Comparison of ENCODE assay signal across 9 cellular contexts in genomic region chr17:79612468-79613194, GRCh38. TPM values are rescaled to one million over a fixed set of nuclear protein-coding genes. Genes with fewer than 3 reads are reported as not detected.
DNase-seq lines count a peak whose midpoint lies in the region; ATAC-seq and TF ChIP-seq lines count a peak whose summit lies in the region.
"Had no signal": no experiment of that assay in that cellular context is flagged by ENCODE, and none has a peak within 500 bp of the region (broad histone marks: within the 10 kb centered on the region; RNA-seq: fewer than 3 reads in every experiment).

No MANE protein-coding gene starts in this region.

- H2AFZ ChIP-seq in GM23248 (no peak overlapping the region), hepatocyte (no peak overlapping the region)

- H3F3A ChIP-seq in GM23248 (ENCODE audit: insufficient read depth) = no peaks in the 10 kb centered on the region

- no peak overlapping the region for H3K27ac ChIP-seq in GM23248
- no peak overlapping the region for H3K27ac ChIP-seq in hepatocyte
- H3K27ac ChIP-seq: skin epidermis had no signal

- peak; percentile 55 for TF ChIP-seq CTCF in hepatocyte (IDR thresholded peaks at IDR 0.05; ENCODE audit: poor library complexity)

- H3K9me2 ChIP-seq in GM23248 (ENCODE audit: insufficient read depth) (no peaks in the 10 kb centered on the region), hepatocyte (replicated peaks; ENCODE audit: insufficient read depth) (no peaks in the 10 kb centered on the region)

- H3K27me3 ChIP-seq in GM23248 (replicated peaks; ENCODE audit: insufficient read depth) (peaks cover 65% of the 10 kb centered on the region), hepatocyte (peaks cover 80% of the 10 kb centered on the region)

- no peak overlapping the region for H3K9ac ChIP-seq in GM23248

- H3K4me1 ChIP-seq in GM23248 (ENCODE audit: insufficient read depth) = no peaks in the 10 kb centered on the region
- H3K4me1 ChIP-seq in hepatocyte (ENCODE audit: insufficient read depth) = no peaks in the 10 kb centered on the region

- no peak overlapping the region for H3K4me3 ChIP-seq in GM23248
- no peak overlapping the region for H3K4me3 ChIP-seq in hepatocyte
- H3K4me3 ChIP-seq: skin epidermis had no signal

- no peak for ATAC-seq in GM18519 (IDR thresholded peaks at IDR 0.05; ENCODE audit: low FRiP score, unreplicated experiment)

- H3K4me2 ChIP-seq in GM23248 (ENCODE audit: unreplicated experiment) (no peak overlapping the region), hepatocyte (no peak overlapping the region)

- in situ Hi-C loops in GM23248 (cut with MboI) = no loop called here

- no peaks in the 10 kb centered on the region for H3K9me3 ChIP-seq in GM23248 (ENCODE audit: low read depth)
- H3K9me3 ChIP-seq in hepatocyte (ENCODE audit: low read depth) = no peaks in the 10 kb centered on the region

- H4K20me1 ChIP-seq in GM23248 (ENCODE audit: insufficient read depth) (no peaks in the 10 kb centered on the region), hepatocyte (ENCODE audit: insufficient read depth, poor library complexity, severe bottlenecking) (no peaks in the 10 kb centered on the region)

- WGBS in GM23248 (ENCODE audit: low coverage in 1 of 2, low lambda C conversion rate in 2 of 2, missing lambda C conversion rate in 2 of 2), 2 experiments = 24 to 25% methylated on average over 25 of the region's 25 CpGs
- 49% methylated on average over 25 of the region's 25 CpGs for WGBS in hepatocyte (ENCODE audit: low lambda C conversion rate, missing lambda C conversion rate)

- H3K36me3 ChIP-seq in GM23248 (ENCODE audit: low read depth) = no peaks in the 10 kb centered on the region
- H3K36me3 ChIP-seq in hepatocyte (replicated peaks; ENCODE audit: insufficient read depth, low read depth) = no peaks in the 10 kb centered on the region

- H3K79me2 ChIP-seq in GM23248 (ENCODE audit: insufficient read depth) = no peaks in the 10 kb centered on the region
- no peaks in the 10 kb centered on the region for H3K79me2 ChIP-seq in hepatocyte

- peak; percentile 41 for DNase-seq in CD1c-positive myeloid dendritic cell (ENCODE audit: extremely low spot score)
- peak; percentile 58 for DNase-seq in GM23248
- DNase-seq in NCI-H526 (lab: John Stamatoyannopoulos, UW) = peak; percentile 49 to 91
- DNase-seq in activated T-cell treated with anti-CD3 and anti-CD28 coated beads, Interleukin-2, amount 50 U/mL, for 48 hours = peak; percentile 72 to 73
- peak; percentile 76 for DNase-seq in hepatocyte (ENCODE audit: low spot score)
- DNase-seq in stimulated activated CD4-positive, alpha-beta T cell treated with anti-CD3 and anti-CD28 coated beads, Interleukin-4, amount 100 ng/mL, for 48 hours (ENCODE audit: low read depth in 2 of 2) = peak; percentile 53 to 76
- no peak for DNase-seq in stimulated activated naive CD4-positive, alpha-beta T cell (lab: John Stamatoyannopoulos, UW)

RNA-seq across cellular contexts. Expression of gene RBFOX3, which starts 1.8 kb away (rescaled TPM):
- total RNA-seq in GM23248 (2014; rRNA removed; shearing (Covaris generic)) = not detected in 2 replicates
- polyA plus RNA-seq in GM23248 (2016; fragmentation: Nextera tagmentation; extraction: Ambion mirVana) (not detected in 2 replicates), hepatocyte (0.22 and 1.6 TPM in 2 replicates)
- not detected in 2 replicates for total RNA-seq in hepatocyte

Comparison
In these comparisons a context has a peak if more than half of its experiments do, and no peak if none do; other contexts are left out.
1. DNase-seq: peak in CD1c-positive myeloid dendritic cell (single experiment), GM23248 (single experiment), NCI-H526 (2 of 2), activated T-cell treated with anti-CD3 and anti-CD28 coated beads, Interleukin-2, amount 50 U/mL, for 48 hours (2 of 2), hepatocyte (single experiment) and stimulated activated CD4-positive, alpha-beta T cell treated with anti-CD3 and anti-CD28 coated beads, Interleukin-4, amount 100 ng/mL, for 48 hours (2 of 2); none in stimulated activated naive CD4-positive, alpha-beta T cell (0 of 6).